In genomic region chr1:233261206-233261605, GRCh38 we compare ENCODE assay signal across 11 cellular contexts. TPM values are rescaled to one million over a fixed set of nuclear protein-coding genes. Genes with fewer than 3 reads are reported as not detected.
DNase-seq lines count a peak whose midpoint lies in the region; ATAC-seq lines count a peak whose summit lies in the region.
"Had no signal": no experiment of that assay in that cellular context is flagged by ENCODE, and none has a peak within 500 bp of the region (broad histone marks: within the 10 kb centered on the region; RNA-seq: fewer than 3 reads in every experiment).

No MANE protein-coding gene starts in this region.

- peaks cover 5% of the 10 kb centered on the region for H3K4me1 ChIP-seq in CD4-positive, CD25-positive, alpha-beta regulatory T cell (ENCODE audit: control insufficient read depth, insufficient read depth, low read length, poor library complexity, severe bottlenecking)

- H3K9me3 Mint-ChIP-seq in CD4-positive, CD25-positive, alpha-beta regulatory T cell: peaks cover 0 to 1% (median 0%) of the 10 kb centered on the region in 7 donors
- H3K9me3 Mint-ChIP-seq: dendritic cell treated with granulocyte-macrophage colony-stimulating factor and Interleukin-4, amounts not matched to agents 40 ng/mL and 50 ng/mL, for 4 days had no signal

- peak overlapping the region; percentile 52 to 73 (median 66) for H3K27ac Mint-ChIP-seq in CD4-positive, CD25-positive, alpha-beta regulatory T cell
- H3K27ac Mint-ChIP-seq: B cell; dendritic cell treated with granulocyte-macrophage colony-stimulating factor and Interleukin-4, amounts not matched to agents 40 ng/mL and 50 ng/mL, for 4 days had no signal

- H3K9me3 ChIP-seq in CD4-positive, CD25-positive, alpha-beta regulatory T cell (ENCODE audit: control insufficient read depth in 2 of 2, low read length in 2 of 2): no peaks in the 10 kb centered on the region

- ATAC-seq in CD4-positive, CD25-positive, alpha-beta regulatory T cell (ENCODE audit: low read depth in 2 of 2): peak in 1 of 2 donors; percentile 34
- ATAC-seq in GM19023 (IDR thresholded peaks at IDR 0.05; ENCODE audit: unreplicated experiment) (peak; percentile 90), HG02763 (IDR thresholded peaks at IDR 0.05; ENCODE audit: unreplicated experiment) (peak; percentile 88)

- H3K4me1 Mint-ChIP-seq in CD4-positive, CD25-positive, alpha-beta regulatory T cell: peaks cover 13 to 20% (median 20%) of the 10 kb centered on the region in 4 donors

- peak overlapping the region in 2 of 4 donors; percentile 8 to 31 for H3K4me3 Mint-ChIP-seq in CD4-positive, CD25-positive, alpha-beta regulatory T cell
- H3K4me3 Mint-ChIP-seq: B cell; dendritic cell treated with granulocyte-macrophage colony-stimulating factor and Interleukin-4, amounts not matched to agents 40 ng/mL and 50 ng/mL, for 4 days had no signal

- no peaks in the 10 kb centered on the region for H3K27me3 Mint-ChIP-seq in CD4-positive, CD25-positive, alpha-beta regulatory T cell
- H3K27me3 Mint-ChIP-seq: B cell; dendritic cell treated with granulocyte-macrophage colony-stimulating factor and Interleukin-4, amounts not matched to agents 40 ng/mL and 50 ng/mL, for 4 days had no signal

- DNase-seq in CD4-positive, CD25-positive, alpha-beta regulatory T cell: peak in 1 of 3 donors; percentile 53
- peak; percentile 9 for DNase-seq in NCI-H146 treated with DMSO at 0.1 percent for 48 hours (lab: John Stamatoyannopoulos, UW; ENCODE audit: unreplicated experiment)
- DNase-seq in DMS114 treated with DMSO at 0.1 percent for 48 hours (lab: John Stamatoyannopoulos, UW; ENCODE audit: unreplicated experiment): no peak
- no peak for DNase-seq in NCI-H510A treated with DMSO at 0.1 percent for 48 hours (lab: John Stamatoyannopoulos, UW)
- no peak for DNase-seq in mesenteric fat pad (ENCODE audit: low spot score)
- DNase-seq in NCI-H2029 treated with DMSO at 0.1 percent for 48 hours (lab: John Stamatoyannopoulos, UW): no peak

- H3K27ac ChIP-seq in CD4-positive, CD25-positive, alpha-beta regulatory T cell (ENCODE audit: insufficient read depth, low read length, poor library complexity, severe bottlenecking): no peak overlapping the region

- peaks cover 21% of the 10 kb centered on the region for H3K36me3 ChIP-seq in CD4-positive, CD25-positive, alpha-beta regulatory T cell (ENCODE audit: control insufficient read depth, insufficient read depth, low read length)

- H3K4me3 ChIP-seq in CD4-positive, CD25-positive, alpha-beta regulatory T cell (ENCODE audit: low read depth, low read length): peak overlapping the region; percentile 22
- H3K4me3 ChIP-seq: lung had no signal

- H3K27me3 ChIP-seq in CD4-positive, CD25-positive, alpha-beta regulatory T cell (ENCODE audit: control insufficient read depth, insufficient read depth, low read length): no peaks in the 10 kb centered on the region

- peaks cover 39% of the 10 kb centered on the region for H3K36me3 Mint-ChIP-seq in CD4-positive, CD25-positive, alpha-beta regulatory T cell

RNA-seq across cellular contexts. Expression of gene PCNX2, which starts 34.3 kb away (rescaled TPM):
- 42.3 TPM for total RNA-seq in CD4-positive, CD25-positive, alpha-beta regulatory T cell
- 1 to 10 TPM; 1.6 to 4.2 (median 2.4) TPM for polyA plus RNA-seq in CD4-positive, CD25-positive, alpha-beta regulatory T cell
- 6.1 TPM for total RNA-seq in mesenteric fat pad
